Comparison of ENCODE assay signal across 8 cellular contexts in genomic region chr4:98262431-98262830, GRCh38. TPM values are rescaled to one million over a fixed set of nuclear protein-coding genes. Genes with fewer than 3 reads are reported as not detected.
DNase-seq lines count a peak whose midpoint lies in the region; ATAC-seq and TF ChIP-seq lines count a peak whose summit lies in the region.

No MANE protein-coding gene starts in this region.

- H3K4me3 Mint-ChIP-seq in progenitor cell of endocrine pancreas (ENCODE audit: low read depth) = peak overlapping the region; percentile 96

- DNase-seq in DMS53 (lab: John Stamatoyannopoulos, UW) (peak; percentile 20), DMS53 treated with DMSO at 0.1 percent for 48 hours (lab: John Stamatoyannopoulos, UW; ENCODE audit: unreplicated experiment) (no peak), RKO (ENCODE audit: low spot score) (peak; percentile 30), epithelial cell of proximal tubule (ENCODE audit: low read depth) (no peak), progenitor cell of endocrine pancreas (ENCODE audit: low spot score, unreplicated experiment) (no peak)

- peak overlapping the region; percentile 97 for H3K27ac Mint-ChIP-seq in progenitor cell of endocrine pancreas

- ATAC-seq in GM18520 (IDR thresholded peaks at IDR 0.05; ENCODE audit: unreplicated experiment) (no peak), GM19463 (IDR thresholded peaks at IDR 0.05; ENCODE audit: unreplicated experiment) (no peak), GM19351 (IDR thresholded peaks at IDR 0.05; ENCODE audit: unreplicated experiment) (no peak)

- TF ChIP-seq CTCF in epithelial cell of proximal tubule (conservative IDR thresholded peaks at IDR 0.05; ENCODE audit: low read depth, low read length) (no peak), progenitor cell of endocrine pancreas (IDR thresholded peaks at IDR 0.05; ENCODE audit: unreplicated experiment) (no peak)

- H3K4me1 Mint-ChIP-seq in progenitor cell of endocrine pancreas (ENCODE audit: low read depth) = peaks cover 22% of the 10 kb centered on the region

- H3K36me3 Mint-ChIP-seq in progenitor cell of endocrine pancreas (ENCODE audit: insufficient read depth) = peaks cover 1% of the 10 kb centered on the region

- no peaks in the 10 kb centered on the region for H3K27me3 Mint-ChIP-seq in progenitor cell of endocrine pancreas

- peaks cover 5% of the 10 kb centered on the region for H3K9me3 Mint-ChIP-seq in progenitor cell of endocrine pancreas (ENCODE audit: low read depth)

- H3K4me3 ChIP-seq in epithelial cell of proximal tubule (ENCODE audit: low read depth, low read length) = peak overlapping the region; percentile 87

RNA-seq across cellular contexts. Expression of gene RAP1GDS1, which starts 1.2 kb away (rescaled TPM):
- 32.4 and 44.5 TPM in 2 replicates for total RNA-seq in epithelial cell of proximal tubule
- 24.4 and 25.7 TPM in 2 replicates for total RNA-seq in progenitor cell of endocrine pancreas

Comparison
In these comparisons a context has a peak if more than half of its experiments do, and no peak if none do; other contexts are left out.
1. DNase-seq: peak in DMS53 (single experiment) and RKO (single experiment); none in DMS53 treated with DMSO at 0.1 percent for 48 hours (single experiment), epithelial cell of proximal tubule (single experiment) and progenitor cell of endocrine pancreas (single experiment).